In genomic region chr15:43168192-43169107, GRCh38 we compare ENCODE assay signal across 10 cellular contexts.
DNase-seq lines count a peak whose midpoint lies in the region; ATAC-seq, FAIRE-seq and TF ChIP-seq lines count a peak whose summit lies in the region.
"Had no signal": no experiment of that assay in that cellular context is flagged by ENCODE, and none has a peak within 500 bp of the region (broad histone marks: within the 10 kb centered on the region; RNA-seq: fewer than 3 reads in every experiment).

No MANE protein-coding gene starts in this region.

- H3K9me3 ChIP-seq in muscle layer of colon (ENCODE audit: low read length), result no peaks in the 10 kb centered on the region
- H3K9me3 ChIP-seq: adrenal gland had no signal

- peaks cover 13% of the 10 kb centered on the region for H3K4me1 ChIP-seq in muscle layer of colon (ENCODE audit: insufficient read depth, low read length)
- H3K4me1 ChIP-seq: adrenal gland, parathyroid adenoma had no signal

- no peaks in the 10 kb centered on the region for H3K27me3 ChIP-seq in muscle layer of colon (ENCODE audit: control insufficient read depth in 1 of 2, insufficient read depth in 2 of 2, low read length in 2 of 2)
- H3K27me3 ChIP-seq: adrenal gland had no signal

- FAIRE-seq in RCC 7860 (lab: Jason Lieb, UNC), result peak; percentile 81

- peak overlapping the region; percentile 54 for H3K27ac ChIP-seq in muscle layer of colon (ENCODE audit: low read depth, low read length)
- H3K27ac ChIP-seq: adrenal gland, parathyroid adenoma had no signal

- H3K9ac ChIP-seq in muscle layer of colon (ENCODE audit: low read length), result no peak overlapping the region
- H3K9ac ChIP-seq: parathyroid adenoma had no signal

- no peak for TF ChIP-seq CTCF in epithelial cell of esophagus (IDR thresholded peaks at IDR 0.05; ENCODE audit: insufficient read depth, low read depth, low read length, missing control alignments)

- peaks cover 5% of the 10 kb centered on the region for H3K36me3 ChIP-seq in muscle layer of colon (ENCODE audit: insufficient read depth, low read length)

- ATAC-seq in HG03354 (IDR thresholded peaks at IDR 0.05; ENCODE audit: poor library complexity, severe bottlenecking, unreplicated experiment), result no peak

- H3K4me3 ChIP-seq in epithelial cell of esophagus (ENCODE audit: low read length) (no peak overlapping the region), muscle layer of colon (ENCODE audit: low read depth in 1 of 2, low read length in 2 of 2) (no peak overlapping the region)
- H3K4me3 ChIP-seq: adrenal gland had no signal

- DNase-seq in EH (ENCODE audit: low read depth) (peak; percentile 54), RCC 7860 (ENCODE audit: low spot score) (peak; percentile 77), epithelial cell of esophagus (ENCODE audit: low read depth) (peak; percentile 94), 8988T (no peak), KG1 (lab: John Stamatoyannopoulos, UW) (no peak), GF-D8 (lab: John Stamatoyannopoulos, UW) (no peak)

Comparison
In these comparisons a context has a peak if more than half of its experiments do, and no peak if none do; other contexts are left out.
1. DNase-seq: peak in EH (single experiment), RCC 7860 (single experiment) and epithelial cell of esophagus (single experiment); none in 8988T (single experiment), KG1 (single experiment) and GF-D8 (single experiment).